ENCODE assay signal across 1 cellular context in genomic region chr7:33981686-33982424, GRCh38.
TF ChIP-seq lines count a peak whose summit lies in the region.

No MANE protein-coding gene starts in this region.

TF ChIP-seq in GM23338, 12 proteins besides CTCF, POLR2A, EP300 and RAD21 (continued from another document):
- TF ChIP-seq REST (IDR thresholded peaks at IDR 0.05; ENCODE audit: unreplicated experiment) (no peak), NANOG (IDR thresholded peaks at IDR 0.05; ENCODE audit: borderline replicate concordance) (no peak), EZH2 (IDR thresholded peaks at IDR 0.05; ENCODE audit: low read depth, unreplicated experiment) (no peak), STAT1 (IDR thresholded peaks at IDR 0.05; ENCODE audit: unreplicated experiment) (no peak), EZH2phosphoT487 (IDR thresholded peaks at IDR 0.05; ENCODE audit: unreplicated experiment) (no peak), ZNF114 (CRISPR knock-in tag; IDR thresholded peaks at IDR 0.05) (no peak), JUNB (IDR thresholded peaks at IDR 0.05; ENCODE audit: unreplicated experiment) (no peak), ZNF331 (CRISPR knock-in tag; IDR thresholded peaks at IDR 0.05; ENCODE audit: low read depth) (no peak), CREB1 (CRISPR knock-in tag; IDR thresholded peaks at IDR 0.05; ENCODE audit: low read depth) (no peak), ZNF462 (CRISPR knock-in tag; IDR thresholded peaks at IDR 0.05) (no peak)
